19 cellular contexts compared by ENCODE assay signal in genomic region chr1:47235822-47236221, GRCh38. TPM values are rescaled to one million over a fixed set of nuclear protein-coding genes. Genes with fewer than 3 reads are reported as not detected.
"Had no signal": no experiment of that assay in that cellular context is flagged by ENCODE, and none has a peak within 500 bp of the region (broad histone marks: within the 10 kb centered on the region; RNA-seq: fewer than 3 reads in every experiment).

No MANE protein-coding gene starts in this region.

- H3K27ac ChIP-seq: thoracic aorta had no signal

- DNase-seq: activated B cell treated with CpG ODN at 0.5 μM for 24 hours; activated CD4-positive, alpha-beta T cell treated with anti-CD3 and anti-CD28 coated beads for 4 hours; activated CD8-positive, alpha-beta T cell treated with anti-CD3 and anti-CD28 coated beads for 36 hours; activated naive CD4-positive, alpha-beta T cell treated with anti-CD3 and anti-CD28 coated beads for 36 hours; activated T-cell treated with anti-CD3 and anti-CD28 coated beads, Interleukin-2, amount 50 U/mL, for 24 hours; cortex of kidney; effector CD4-positive, alpha-beta T cell; esophagus squamous epithelium; stimulated activated CD4-positive, alpha-beta T cell treated with anti-CD3 and anti-CD28 coated beads, Interleukin-4, amount 100 ng/mL, for 24 hours; T-helper 1 cell; T-helper 9 cell had no signal

- H3K9me3 ChIP-seq: esophagus squamous epithelium, thoracic aorta had no signal

- H3K27ac Mint-ChIP-seq: activated B cell treated with CpG ODN at 0.5 μM for 24 hours; activated CD8-positive, alpha-beta T cell treated with anti-CD3 and anti-CD28 coated beads for 36 hours; activated naive CD4-positive, alpha-beta T cell treated with anti-CD3 and anti-CD28 coated beads for 36 hours; activated T-cell treated with anti-CD3 and anti-CD28 coated beads, Interleukin-2, amount 50 U/mL, for 24 hours; activated T-helper 2 cell treated with anti-CD3 and anti-CD28 coated beads, Interferon-gamma antibody, Interleukin-2, Interleukin-4, amounts not matched to agents 10 μg/mL and 5 μg/mL and 100 μg/mL, durations not matched to agents 14 hours and 24 hours and 36 hours; brain; progenitor cell of endocrine pancreas; stimulated activated effector memory CD8-positive, alpha-beta T cell treated with anti-CD3 and anti-CD28 coated beads, Interleukin-12 subunit alpha, Interleukin-12 subunit beta, amount 100 ng/mL, for 72 hours had no signal

- H3K36me3 Mint-ChIP-seq: brain; stimulated activated effector memory CD8-positive, alpha-beta T cell treated with anti-CD3 and anti-CD28 coated beads, Interleukin-12 subunit alpha, Interleukin-12 subunit beta, amount 100 ng/mL, for 72 hours had no signal

- H3K9me3 Mint-ChIP-seq: activated B cell treated with CpG ODN at 0.5 μM for 24 hours; activated CD8-positive, alpha-beta T cell treated with anti-CD3 and anti-CD28 coated beads for 36 hours; activated naive CD4-positive, alpha-beta T cell treated with anti-CD3 and anti-CD28 coated beads for 36 hours; activated T-cell treated with anti-CD3 and anti-CD28 coated beads, Interleukin-2, amount 50 U/mL, for 24 hours; activated T-helper 2 cell treated with anti-CD3 and anti-CD28 coated beads, Interferon-gamma antibody, Interleukin-2, Interleukin-4, amounts not matched to agents 10 μg/mL and 5 μg/mL and 100 μg/mL, durations not matched to agents 14 hours and 24 hours and 36 hours; central memory CD8-positive, alpha-beta T cell; stimulated activated effector memory CD8-positive, alpha-beta T cell treated with anti-CD3 and anti-CD28 coated beads, Interleukin-12 subunit alpha, Interleukin-12 subunit beta, amount 100 ng/mL, for 72 hours had no signal

- H3K36me3 ChIP-seq: esophagus squamous epithelium, thoracic aorta had no signal

- H3K4me3 ChIP-seq: esophagus squamous epithelium, thoracic aorta had no signal

- H3K4me3 Mint-ChIP-seq: activated B cell treated with CpG ODN at 0.5 μM for 24 hours; activated CD8-positive, alpha-beta T cell treated with anti-CD3 and anti-CD28 coated beads for 36 hours; activated naive CD4-positive, alpha-beta T cell treated with anti-CD3 and anti-CD28 coated beads for 36 hours; activated T-cell treated with anti-CD3 and anti-CD28 coated beads, Interleukin-2, amount 50 U/mL, for 24 hours; brain; central memory CD8-positive, alpha-beta T cell; stimulated activated effector memory CD8-positive, alpha-beta T cell treated with anti-CD3 and anti-CD28 coated beads, Interleukin-12 subunit alpha, Interleukin-12 subunit beta, amount 100 ng/mL, for 72 hours had no signal

- ATAC-seq: activated CD8-positive, alpha-beta T cell treated with anti-CD3 and anti-CD28 coated beads for 36 hours; stimulated activated effector memory CD8-positive, alpha-beta T cell treated with anti-CD3 and anti-CD28 coated beads, Interleukin-12 subunit alpha, Interleukin-12 subunit beta, amount 100 ng/mL, for 72 hours had no signal

RNA-seq across cellular contexts. Expression of gene TAL1, which starts 3.8 kb away (rescaled TPM):
- total RNA-seq: activated B cell treated with CpG ODN at 0.5 μM for 24 hours; activated CD8-positive, alpha-beta T cell treated with anti-CD3 and anti-CD28 coated beads for 36 hours; activated naive CD4-positive, alpha-beta T cell treated with anti-CD3 and anti-CD28 coated beads for 36 hours; activated T-helper 2 cell treated with anti-CD3 and anti-CD28 coated beads, Interferon-gamma antibody, Interleukin-2, Interleukin-4, amounts not matched to agents 10 μg/mL and 5 μg/mL and 100 μg/mL, durations not matched to agents 14 hours and 24 hours and 36 hours; progenitor cell of endocrine pancreas had no signal
- polyA plus RNA-seq: neural cell had no signal

RNA-seq across cellular contexts. Expression of gene PDZK1IP1, which starts 46.0 kb away (rescaled TPM):
- total RNA-seq: activated B cell treated with CpG ODN at 0.5 μM for 24 hours; activated CD8-positive, alpha-beta T cell treated with anti-CD3 and anti-CD28 coated beads for 36 hours; activated naive CD4-positive, alpha-beta T cell treated with anti-CD3 and anti-CD28 coated beads for 36 hours; activated T-helper 2 cell treated with anti-CD3 and anti-CD28 coated beads, Interferon-gamma antibody, Interleukin-2, Interleukin-4, amounts not matched to agents 10 μg/mL and 5 μg/mL and 100 μg/mL, durations not matched to agents 14 hours and 24 hours and 36 hours; occipital lobe; progenitor cell of endocrine pancreas; thoracic aorta had no signal
- polyA plus RNA-seq: neural cell had no signal
